Comparison of ENCODE assay signal across 9 cellular contexts in the genomic region with DNA sequence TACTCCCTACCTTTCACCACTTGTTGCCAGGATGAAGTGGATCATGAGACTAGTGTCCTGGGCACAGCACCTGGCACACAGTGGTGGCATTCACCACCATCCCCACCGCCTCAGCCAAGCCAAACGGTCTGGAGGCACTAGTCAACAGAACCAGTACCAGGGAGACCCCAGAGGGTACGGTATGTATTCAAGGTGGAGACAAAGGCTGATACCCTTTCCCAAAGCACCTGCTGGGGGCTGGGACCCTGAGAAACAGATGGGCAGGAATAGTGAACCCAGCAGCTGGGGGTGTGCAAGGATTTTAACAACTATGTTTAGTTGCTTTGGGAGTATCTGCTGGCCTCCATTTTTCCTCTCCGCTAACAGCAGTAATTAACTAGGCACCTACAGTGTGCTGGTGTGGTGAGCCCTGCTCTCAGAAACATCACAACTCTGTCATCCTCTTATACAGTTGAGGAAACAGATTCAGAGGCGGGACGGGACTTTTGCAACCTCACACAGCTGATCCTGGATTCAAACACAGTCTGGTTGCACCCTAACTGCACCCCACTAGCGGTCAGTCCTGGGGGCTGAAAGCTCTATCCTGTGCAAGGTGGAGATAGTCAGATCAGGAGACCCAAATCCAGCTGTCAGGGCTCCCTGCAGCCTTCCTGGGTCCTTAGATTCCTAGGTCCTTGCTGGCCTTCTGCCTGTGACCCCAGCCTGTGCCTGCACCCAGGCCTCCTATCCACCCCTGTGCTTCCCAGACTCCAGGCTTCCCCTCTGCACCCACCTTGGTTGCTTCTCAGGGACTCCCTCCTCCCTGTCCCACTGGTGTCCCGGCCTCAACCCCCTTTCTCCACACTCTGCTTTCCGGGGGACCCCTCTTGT. TPM values are rescaled to one million over a fixed set of nuclear protein-coding genes. Genes with fewer than 3 reads are reported as not detected.
DNase-seq lines count a peak whose midpoint lies in the region; TF ChIP-seq lines count a peak whose summit lies in the region.
"Had no signal": no experiment of that assay in that cellular context is flagged by ENCODE, and none has a peak within 500 bp of the region (broad histone marks: within the 10 kb centered on the region; RNA-seq: fewer than 3 reads in every experiment).

No MANE protein-coding gene starts in this region.

- H3K27ac ChIP-seq in MM.1S (ENCODE audit: low read length) (no peak overlapping the region), coronary artery (peak overlapping the region; percentile 92)

- H3K27ac Mint-ChIP-seq in nephron progenitor cell = no peak overlapping the region

- H3K9me3 ChIP-seq in MM.1S (replicated peaks; ENCODE audit: insufficient read depth, low read length) = no peaks in the 10 kb centered on the region
- H3K9me3 ChIP-seq: pancreas had no signal

- TF ChIP-seq CTCF in BJ (IDR thresholded peaks at IDR 0.05; ENCODE audit: insufficient read depth, low read depth, low read length) (no peak), MM.1S (IDR thresholded peaks at IDR 0.05; ENCODE audit: low read length) (no peak), coronary artery (IDR thresholded peaks at IDR 0.05) (no peak), nephron progenitor cell (IDR thresholded peaks at IDR 0.05) (no peak)

- H3K4me3 ChIP-seq in BJ (ENCODE audit: low read depth, low read length) (peak overlapping the region; percentile 73), MM.1S (ENCODE audit: low read length) (peak overlapping the region; percentile 44; the same call in 1 of the 2 replicates), coronary artery (peak overlapping the region; percentile 82)

- POLR2A ChIA-PET in BJ (lab: Charles Lee) = no interaction called here

- no peaks in the 10 kb centered on the region for H3K79me2 ChIP-seq in MM.1S (ENCODE audit: low read length)

- peak overlapping the region; percentile 73 for H3K4me2 ChIP-seq in MM.1S (ENCODE audit: low read depth, low read length)

- H3K27me3 ChIP-seq in BJ (ENCODE audit: control insufficient read depth, insufficient read depth, low read length) = no peaks in the 10 kb centered on the region
- no peaks in the 10 kb centered on the region for H3K27me3 ChIP-seq in MM.1S (replicated peaks; ENCODE audit: insufficient read depth, low read length)
- H3K27me3 ChIP-seq: pancreas had no signal

- no peaks in the 10 kb centered on the region for H3K9me2 ChIP-seq in MM.1S (replicated peaks; ENCODE audit: insufficient read depth, low read length)

- no peaks in the 10 kb centered on the region for H3K36me3 ChIP-seq in BJ (ENCODE audit: control insufficient read depth, insufficient read depth, low read length)
- no peaks in the 10 kb centered on the region for H3K36me3 ChIP-seq in MM.1S (replicated peaks; ENCODE audit: insufficient read depth, low read length)
- H3K36me3 ChIP-seq: pancreas had no signal

- H3F3A ChIP-seq in MM.1S (ENCODE audit: insufficient read depth, low read length) = peaks cover 9% of the 10 kb centered on the region; the same call in 1 of the 2 replicates

- H3K4me1 ChIP-seq in MM.1S (ENCODE audit: low read length) = peaks cover 18% of the 10 kb centered on the region; the same call in 1 of the 2 replicates
- H3K4me1 ChIP-seq: pancreas had no signal

- H3K4me3 Mint-ChIP-seq in nephron progenitor cell = peak overlapping the region; percentile 84

- no peak for DNase-seq in BJ (ENCODE audit: low read depth)
- DNase-seq in MM.1S = no peak
- no peak for DNase-seq in coronary artery (ENCODE audit: low spot score)
- no peak for DNase-seq in nephron progenitor cell
- no peak for DNase-seq in NCI-H526 treated with DMSO at 0.1 percent for 48 hours (lab: John Stamatoyannopoulos, UW)
- DNase-seq in globus pallidus (ENCODE audit: low spot score) = no peak
- DNase-seq in NCI-H2029 (lab: John Stamatoyannopoulos, UW) = no peak
- no peak for DNase-seq in dedifferentiated amniotic fluid mesenchymal stem cell (ENCODE audit: extremely low spot score)

- no peaks in the 10 kb centered on the region for H4K20me1 ChIP-seq in MM.1S (ENCODE audit: insufficient read depth, low read length)

- H2AFZ ChIP-seq in MM.1S (ENCODE audit: low read length) = 0 out of 2 replicates have a peak overlapping the region, but pooled peaks have one; percentile 14

- no peak overlapping the region for H3K9ac ChIP-seq in MM.1S (ENCODE audit: low read length)

- peaks cover 4% of the 10 kb centered on the region for H3K9me3 Mint-ChIP-seq in nephron progenitor cell

- peaks cover 44% of the 10 kb centered on the region for H3K27me3 Mint-ChIP-seq in nephron progenitor cell (ENCODE audit: low read depth, poor library complexity)

- H3K4me1 Mint-ChIP-seq in nephron progenitor cell = peaks cover 24% of the 10 kb centered on the region

- no peaks in the 10 kb centered on the region for H3K36me3 Mint-ChIP-seq in nephron progenitor cell (ENCODE audit: low read depth)

- CTCF ChIA-PET in BJ (lab: Yijun Ruan, JAX) = interaction anchor here (1.2 kb wide), 1 partner anchor 41 kb away, joined by 3 read pairs; a partner anchor contains a TSS

RNA-seq across cellular contexts. Expression of a gene that starts 1.2 kb away (rescaled TPM):
- polyA plus RNA-seq in BJ (2011; rRNA removed) = 14.4 and 24.7 TPM in 2 replicates
- 9.9 and 13.3 TPM in 2 replicates for polyA minus RNA-seq in BJ (2011; rRNA and poly(A)+ RNA removed)

RNA-seq across cellular contexts. Expression of a gene that starts 41.1 kb away (rescaled TPM):
- polyA plus RNA-seq in BJ (2011; rRNA removed) = 24.7 and 27.0 TPM in 2 replicates
- 23.3 and 25.3 TPM in 2 replicates for polyA minus RNA-seq in BJ (2011; rRNA and poly(A)+ RNA removed)

RNA-seq across cellular contexts. Expression of a gene that starts 47.5 kb away (rescaled TPM):
- 7.6 and 8.0 TPM in 2 replicates for polyA plus RNA-seq in BJ (2011; rRNA removed)
- polyA minus RNA-seq in BJ (2011; rRNA and poly(A)+ RNA removed) = 11.1 and 14.6 TPM in 2 replicates
